30 cellular contexts compared by ENCODE assay signal in the genomic region with DNA sequence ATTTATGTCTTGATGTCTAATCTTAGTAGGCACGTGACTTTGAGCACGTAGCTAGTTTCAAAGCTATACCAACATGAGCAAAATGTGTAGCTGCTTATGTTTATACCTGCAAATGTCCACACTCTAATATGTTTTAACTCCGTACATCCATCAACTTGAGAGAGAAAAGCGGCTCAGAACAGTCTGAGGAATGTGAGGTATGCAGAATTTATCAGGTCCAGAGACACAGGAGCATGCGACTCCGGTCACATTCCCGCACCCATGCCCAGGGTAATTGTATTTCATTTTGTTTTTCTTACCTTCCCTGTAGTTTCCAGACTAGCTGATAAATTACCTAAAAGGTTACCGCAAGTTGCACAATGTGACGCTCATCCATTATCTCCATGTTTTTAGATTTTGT. TPM values are rescaled to one million over a fixed set of nuclear protein-coding genes. Genes with fewer than 3 reads are reported as not detected.
"Had no signal": no experiment of that assay in that cellular context is flagged by ENCODE, and none has a peak within 500 bp of the region (broad histone marks: within the 10 kb centered on the region; RNA-seq: fewer than 3 reads in every experiment).

No MANE protein-coding gene starts in this region.

- H3K36me3 Mint-ChIP-seq: activated naive CD4-positive, alpha-beta T cell treated with anti-CD3 and anti-CD28 coated beads, Interleukin-2, amount 50 U/mL, for 24 hours; T-cell had no signal

- H3K27ac ChIP-seq: brain microvascular endothelial cell, heart right ventricle, left lung, thyroid gland, VCaP had no signal

- H3K4me3 Mint-ChIP-seq: activated CD4-positive, alpha-beta T cell treated with anti-CD3 and anti-CD28 coated beads, Interleukin-2, amount 10 ng/mL, durations not matched to agents 24 days and 14 days; activated CD8-positive, alpha-beta T cell treated with anti-CD3 and anti-CD28 coated beads, Interleukin-2, amount 10 ng/mL, durations not matched to agents 7 days and 5 days; activated naive CD4-positive, alpha-beta T cell treated with anti-CD3 and anti-CD28 coated beads, Interleukin-2, amount 50 U/mL, for 24 hours; activated T-helper 1 cell treated with anti-CD3 and anti-CD28 coated beads, Interleukin-12 subunit alpha, Interleukin-12 subunit beta, Interleukin-2, Interleukin-4 antibody, amounts not matched to agents 30 ng/mL and 10 ng/mL and 1 ng/mL, durations not matched to agents 14 hours and 24 hours and 36 hours; nephron; T-cell; T-helper 2 cell treated with Interferon-gamma antibody and Interleukin-4, amounts not matched to agents 5 μg/mL and 100 μg/mL, for 36 hours had no signal

- H3K9me3 Mint-ChIP-seq: activated naive CD4-positive, alpha-beta T cell treated with anti-CD3 and anti-CD28 coated beads, Interleukin-2, amount 50 U/mL, for 24 hours; activated T-helper 1 cell treated with anti-CD3 and anti-CD28 coated beads, Interleukin-12 subunit alpha, Interleukin-12 subunit beta, Interleukin-2, Interleukin-4 antibody, amounts not matched to agents 30 ng/mL and 10 ng/mL and 1 ng/mL, durations not matched to agents 14 hours and 24 hours and 36 hours; T-cell; T-helper 2 cell treated with Interferon-gamma antibody and Interleukin-4, amounts not matched to agents 5 μg/mL and 100 μg/mL, for 36 hours had no signal

- H3K9me3 ChIP-seq: heart right ventricle, left lung, thyroid gland had no signal

- H3K27ac Mint-ChIP-seq: activated CD4-positive, alpha-beta T cell treated with anti-CD3 and anti-CD28 coated beads, Interleukin-2, amount 10 ng/mL, durations not matched to agents 24 days and 14 days; activated CD8-positive, alpha-beta T cell treated with anti-CD3 and anti-CD28 coated beads, Interleukin-2, amount 10 ng/mL, durations not matched to agents 7 days and 5 days; activated naive CD4-positive, alpha-beta T cell treated with anti-CD3 and anti-CD28 coated beads, Interleukin-2, amount 50 U/mL, for 24 hours; activated T-helper 1 cell treated with anti-CD3 and anti-CD28 coated beads, Interleukin-12 subunit alpha, Interleukin-12 subunit beta, Interleukin-2, Interleukin-4 antibody, amounts not matched to agents 30 ng/mL and 10 ng/mL and 1 ng/mL, durations not matched to agents 14 hours and 24 hours and 36 hours; T-cell; T-helper 2 cell treated with Interferon-gamma antibody and Interleukin-4, amounts not matched to agents 5 μg/mL and 100 μg/mL, for 36 hours had no signal

- H3K36me3 ChIP-seq: brain microvascular endothelial cell, heart right ventricle, left lung, thyroid gland had no signal

- H3K4me1 ChIP-seq: left lung had no signal

- ATAC-seq: activated CD4-positive, CD25-positive, alpha-beta regulatory T cell treated with anti-CD3 and anti-CD28 coated beads, Interleukin-2, amount 50 U/mL, for 24 hours; activated CD8-positive, alpha-beta T cell treated with anti-CD3 and anti-CD28 coated beads, Interleukin-2, amount 10 ng/mL, durations not matched to agents 7 days and 5 days; heart right ventricle; left lung; stimulated activated naive CD8-positive, alpha-beta T cell treated with anti-CD3 and anti-CD28 coated beads, Interleukin-15, Interleukin-2, amounts not matched to agents 100 U/mL and 50 U/mL, for 24 hours; T-cell had no signal

- H3K4me3 ChIP-seq: heart right ventricle, left lung, lung, thyroid gland had no signal

- H3K27me3 ChIP-seq: brain microvascular endothelial cell, thyroid gland had no signal

- DNase-seq: activated CD4-positive, alpha-beta T cell treated with anti-CD3 and anti-CD28 coated beads, Interleukin-2, amount 10 ng/mL, durations not matched to agents 24 days and 14 days; activated CD8-positive, alpha-beta T cell treated with anti-CD3 and anti-CD28 coated beads, Interleukin-2, amount 10 ng/mL, durations not matched to agents 7 days and 5 days; activated gamma-delta T cell; aorta; brain microvascular endothelial cell; central memory CD4-positive, alpha-beta T cell; dermis blood vessel endothelial cell; effector CD8-positive, alpha-beta T cell; erythroblast; foreskin fibroblast; heart right ventricle; kidney; left lung; nucleus accumbens; posterior cingulate gyrus; retina; stimulated activated CD4-positive, alpha-beta T cell treated with anti-CD3 and anti-CD28 coated beads, Interleukin-4, amount 100 ng/mL, for 24 hours; stimulated activated naive CD8-positive, alpha-beta T cell treated with anti-CD3 and anti-CD28 coated beads, Interleukin-15, Interleukin-2, amounts not matched to agents 100 U/mL and 50 U/mL, for 24 hours; substantia nigra; T-cell; thyroid gland had no signal

RNA-seq across cellular contexts. Expression of a gene that starts 39.9 kb away (rescaled TPM):
- total RNA-seq: activated CD4-positive, alpha-beta T cell treated with anti-CD3 and anti-CD28 coated beads, Interleukin-2, amount 10 ng/mL, durations not matched to agents 24 days and 14 days; activated T-helper 1 cell treated with anti-CD3 and anti-CD28 coated beads, Interleukin-12 subunit alpha, Interleukin-12 subunit beta, Interleukin-2, Interleukin-4 antibody, amounts not matched to agents 30 ng/mL and 10 ng/mL and 1 ng/mL, durations not matched to agents 14 hours and 24 hours and 36 hours; aorta; dermis blood vessel endothelial cell; fibroblast of lung; heart right ventricle; myocyte had no signal
- polyA plus RNA-seq: fibroblast of lung, heart right ventricle had no signal
